8 cellular contexts compared by ENCODE assay signal in genomic region chr2:68251187-68251854, GRCh38. TPM values are rescaled to one million over a fixed set of nuclear protein-coding genes. Genes with fewer than 3 reads are reported as not detected.
A peak's percentile ranks its signal among the peaks of the same experiment; 100 is the strongest.
DNase-seq lines count a peak whose midpoint lies in the region; ATAC-seq, FAIRE-seq and TF ChIP-seq lines count a peak whose summit lies in the region.

No MANE protein-coding gene starts in this region.

- peaks cover 72% of the 10 kb centered on the region for H3K79me2 ChIP-seq in DND-41 (ENCODE audit: insufficient read depth, low read length)
- H3K79me2 ChIP-seq in Karpas-422 (ENCODE audit: low read length) = peaks cover 68% of the 10 kb centered on the region
- peaks cover 62% of the 10 kb centered on the region for H3K79me2 ChIP-seq in fibroblast of lung (ENCODE audit: control insufficient read depth, insufficient read depth, low read length)

- peak; percentile 80 for FAIRE-seq in RCC 7860 (lab: Jason Lieb, UNC)

- peak; percentile 71 for ATAC-seq in DND-41 (ENCODE audit: insufficient read depth, low read depth)
- ATAC-seq in GM21786 (IDR thresholded peaks at IDR 0.05; ENCODE audit: unreplicated experiment) = peak; percentile 54
- peak; percentile 62 to 66 for ATAC-seq in natural killer cell treated with Interleukin-12 subunit alpha and Interleukin-12 subunit beta and Interleukin-15 and Interleukin-18, amount 100 ng/mL, for 72 hours

- peaks cover 15% of the 10 kb centered on the region for H3K36me3 Mint-ChIP-seq in natural killer cell treated with Interleukin-12 subunit alpha and Interleukin-12 subunit beta and Interleukin-15 and Interleukin-18, amount 100 ng/mL, for 72 hours
- peaks cover 17% of the 10 kb centered on the region for H3K36me3 Mint-ChIP-seq in stimulated activated naive CD8-positive, alpha-beta T cell treated with anti-CD3 and anti-CD28 coated beads, Interleukin-15, Interleukin-2, amounts not matched to agents 100 ng/mL and 50 ng/mL, for 24 hours (ENCODE audit: low read depth)

- H3K4me3 ChIP-seq in DND-41 (ENCODE audit: low read depth in 1 of 2, low read length in 2 of 2) (peak overlapping the region; percentile 50 to 80), Karpas-422 (ENCODE audit: low read length) (peak overlapping the region; percentile 94), fibroblast of lung (replicated peaks in 1 of 4; ENCODE audit: control extremely low read depth in 1 of 4, insufficient read depth in 1 of 4, low read depth in 3 of 4, low read length in 4 of 4) (peak overlapping the region; percentile 84 to 95 (median 90))

- peak overlapping the region in 1 of 2 donors; percentile 93 for H3K27ac Mint-ChIP-seq in natural killer cell treated with Interleukin-12 subunit alpha and Interleukin-12 subunit beta and Interleukin-15 and Interleukin-18, amount 100 ng/mL, for 72 hours
- H3K27ac Mint-ChIP-seq in stimulated activated naive CD8-positive, alpha-beta T cell treated with anti-CD3 and anti-CD28 coated beads, Interleukin-15, Interleukin-2, amounts not matched to agents 100 ng/mL and 50 ng/mL, for 24 hours = peak overlapping the region; percentile 91

- peak overlapping the region; percentile 97 for H3K4me3 Mint-ChIP-seq in natural killer cell treated with Interleukin-12 subunit alpha and Interleukin-12 subunit beta and Interleukin-15 and Interleukin-18, amount 100 ng/mL, for 72 hours
- H3K4me3 Mint-ChIP-seq in stimulated activated naive CD8-positive, alpha-beta T cell treated with anti-CD3 and anti-CD28 coated beads, Interleukin-15, Interleukin-2, amounts not matched to agents 100 ng/mL and 50 ng/mL, for 24 hours = peak overlapping the region; percentile 88

- peak overlapping the region; percentile 73 for H3K4me2 ChIP-seq in DND-41 (ENCODE audit: insufficient read depth, low read length)
- H3K4me2 ChIP-seq in Karpas-422 (ENCODE audit: low read depth, low read length, poor library complexity, severe bottlenecking) = peak overlapping the region; percentile 86
- peak overlapping the region; percentile 60 for H3K4me2 ChIP-seq in fibroblast of lung (ENCODE audit: extremely low read depth, insufficient read depth, low read length)

- H3K36me3 ChIP-seq in DND-41 (ENCODE audit: insufficient read depth, low read length) (peaks cover 21% of the 10 kb centered on the region), Karpas-422 (ENCODE audit: insufficient read depth, low read length) (peaks cover 18% of the 10 kb centered on the region; the same call in 1 of the 2 replicates), fibroblast of lung (ENCODE audit: control insufficient read depth, insufficient read depth, low read length) (no peaks in the 10 kb centered on the region)

- H3K4me1 Mint-ChIP-seq in natural killer cell treated with Interleukin-12 subunit alpha and Interleukin-12 subunit beta and Interleukin-15 and Interleukin-18, amount 100 ng/mL, for 72 hours (ENCODE audit: low read depth in 2 of 2) = peaks cover 27 to 39% of the 10 kb centered on the region in 2 donors
- peaks cover 29% of the 10 kb centered on the region for H3K4me1 Mint-ChIP-seq in stimulated activated naive CD8-positive, alpha-beta T cell treated with anti-CD3 and anti-CD28 coated beads, Interleukin-15, Interleukin-2, amounts not matched to agents 100 ng/mL and 50 ng/mL, for 24 hours (ENCODE audit: low read depth)

- H2AFZ ChIP-seq in DND-41 (ENCODE audit: low read depth, low read length) = peak overlapping the region; percentile 6
- no peak overlapping the region for H2AFZ ChIP-seq in Karpas-422 (ENCODE audit: low read length)
- peak overlapping the region; percentile 37 for H2AFZ ChIP-seq in fibroblast of lung (ENCODE audit: low read length)

- H3K27ac ChIP-seq in DND-41 (ENCODE audit: low read length) (peak overlapping the region; percentile 84), Karpas-422 (ENCODE audit: low read length) (peak overlapping the region; percentile 90), fibroblast of lung (ENCODE audit: insufficient read depth, low read length) (peak overlapping the region; percentile 96)

- H4K20me1 ChIP-seq in DND-41 (ENCODE audit: insufficient read depth, low read length) (peaks cover 46% of the 10 kb centered on the region), Karpas-422 (ENCODE audit: insufficient read depth, low read depth, low read length) (peaks cover 51% of the 10 kb centered on the region), fibroblast of lung (ENCODE audit: control insufficient read depth, extremely low read depth, insufficient read depth, low read length) (peaks cover 7% of the 10 kb centered on the region)

- H3K9me2 ChIP-seq in Karpas-422 (replicated peaks; ENCODE audit: insufficient read depth, low read length) = no peaks in the 10 kb centered on the region

- H3K27me3 Mint-ChIP-seq in natural killer cell treated with Interleukin-12 subunit alpha and Interleukin-12 subunit beta and Interleukin-15 and Interleukin-18, amount 100 ng/mL, for 72 hours = no peaks in the 10 kb centered on the region
- H3K27me3 Mint-ChIP-seq in stimulated activated naive CD8-positive, alpha-beta T cell treated with anti-CD3 and anti-CD28 coated beads, Interleukin-15, Interleukin-2, amounts not matched to agents 100 ng/mL and 50 ng/mL, for 24 hours = no peaks in the 10 kb centered on the region

- TF ChIP-seq CTCF in DND-41 (IDR thresholded peaks at IDR 0.05; ENCODE audit: borderline replicate concordance, extremely low read depth, low read length, poor library complexity, severe bottlenecking) = peak; percentile 80
- peak; percentile 61 to 75 for TF ChIP-seq CTCF in fibroblast of lung (conservative IDR thresholded peaks at IDR 0.05 in 1 of 2, IDR thresholded peaks at IDR 0.05 in 1 of 2; ENCODE audit: low read depth in 1 of 2, low read length in 2 of 2)

- H3K27me3 ChIP-seq in DND-41 (ENCODE audit: insufficient read depth, low read length, poor library complexity) (no peaks in the 10 kb centered on the region), Karpas-422 (ENCODE audit: low read length) (no peaks in the 10 kb centered on the region), fibroblast of lung (ENCODE audit: control insufficient read depth, insufficient read depth, low read length) (no peaks in the 10 kb centered on the region)

- DNase-seq in DND-41 (peak; percentile 79), Karpas-422 (peak; percentile 97), RCC 7860 (ENCODE audit: low spot score) (peak; percentile 69), fibroblast of lung (ENCODE audit: low read depth in 2 of 2) (peak; percentile 75 to 76)
- peak; percentile 39 to 62 for DNase-seq in activated T-helper 1 cell treated with anti-CD3 and anti-CD28 coated beads, Interleukin-2, amount 50 U/mL, for 16 hours (ENCODE audit: low read depth in 1 of 2, low spot score in 1 of 2)
- peak; percentile 79 for DNase-seq in natural killer cell treated with Interleukin-12 subunit alpha and Interleukin-12 subunit beta and Interleukin-15 and Interleukin-18, amount 100 ng/mL, for 72 hours (ENCODE audit: low spot score)

- H3K9me3 ChIP-seq in DND-41 (ENCODE audit: insufficient read depth, low read length, severe bottlenecking) = no peaks in the 10 kb centered on the region
- H3K9me3 ChIP-seq in Karpas-422 (ENCODE audit: low read length) = no peaks in the 10 kb centered on the region
- H3K9me3 ChIP-seq in fibroblast of lung (ENCODE audit: control insufficient read depth, insufficient read depth, low read depth, low read length) = no peaks in the 10 kb centered on the region

- H3K4me1 ChIP-seq in DND-41 (ENCODE audit: insufficient read depth, low read length) (peaks cover 72% of the 10 kb centered on the region), Karpas-422 (ENCODE audit: low read length) (peaks cover 55% of the 10 kb centered on the region), fibroblast of lung (ENCODE audit: control insufficient read depth, extremely low read depth, insufficient read depth, low read length) (peaks cover 7% of the 10 kb centered on the region)

- H3K9me3 Mint-ChIP-seq in natural killer cell treated with Interleukin-12 subunit alpha and Interleukin-12 subunit beta and Interleukin-15 and Interleukin-18, amount 100 ng/mL, for 72 hours = no peaks in the 10 kb centered on the region
- no peaks in the 10 kb centered on the region for H3K9me3 Mint-ChIP-seq in stimulated activated naive CD8-positive, alpha-beta T cell treated with anti-CD3 and anti-CD28 coated beads, Interleukin-15, Interleukin-2, amounts not matched to agents 100 ng/mL and 50 ng/mL, for 24 hours

- H3K9ac ChIP-seq in DND-41 (ENCODE audit: low read depth, low read length) (peak overlapping the region; percentile 74), Karpas-422 (ENCODE audit: low read length) (peak overlapping the region; percentile 91), fibroblast of lung (ENCODE audit: insufficient read depth, low read length) (peak overlapping the region; percentile 85)

RNA-seq across cellular contexts. Expression of gene PPP3R1, which starts 1.0 kb away (rescaled TPM):
- 24.1 and 55.9 TPM in 2 replicates for total RNA-seq in Karpas-422 (2014; rRNA removed; shearing (Covaris generic); ENCODE audit: low replicate concordance)
- total RNA-seq in fibroblast of lung = 18.0 and 22.8 TPM in 2 replicates
- 46.1 and 51.3 TPM in 2 replicates for polyA plus RNA-seq in fibroblast of lung
- polyA plus RNA-seq in fibroblast of lung (2012) = 46.5 and 49.4 TPM in 2 replicates
- polyA minus RNA-seq in fibroblast of lung (ENCODE audit: low replicate concordance) = 4.2 and 5.7 TPM in 2 replicates
- total RNA-seq in natural killer cell treated with Interleukin-12 subunit alpha and Interleukin-12 subunit beta and Interleukin-15 and Interleukin-18, amount 100 ng/mL, for 72 hours = 10 to 100 TPM; 85.9 to 90.7 TPM

Comparison
In these comparisons a context has a peak if more than half of its experiments do, and no peak if none do; other contexts are left out.
1. Peak in every context shown above with its lines: DNase-seq, ATAC-seq, H3K4me3 ChIP-seq and H3K27ac ChIP-seq.